In the genomic region with DNA sequence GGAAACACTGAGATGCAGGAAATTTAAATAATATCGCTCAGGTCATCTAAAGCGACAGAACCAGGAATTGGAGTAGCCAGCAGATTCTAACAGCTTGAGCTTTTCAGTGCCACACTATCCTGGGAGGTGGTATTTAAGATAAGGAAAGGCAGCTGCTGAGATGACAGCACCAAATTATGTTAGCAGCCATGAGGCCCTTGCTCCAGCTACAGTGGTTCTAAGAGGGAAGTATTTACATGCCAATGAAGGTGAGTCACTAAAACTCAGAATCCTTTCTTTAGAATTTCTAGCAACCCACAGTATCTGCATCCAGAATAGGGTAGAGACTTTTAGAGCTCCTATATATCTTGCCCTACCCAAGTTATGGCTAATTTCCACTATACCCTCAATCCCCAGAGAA, we compare ENCODE assay signal across 15 cellular contexts.
DNase-seq lines count a peak whose midpoint lies in the region; ATAC-seq and TF ChIP-seq lines count a peak whose summit lies in the region.
"Had no signal": no experiment of that assay in that cellular context is flagged by ENCODE, and none has a peak within 500 bp of the region (broad histone marks: within the 10 kb centered on the region; RNA-seq: fewer than 3 reads in every experiment).

No MANE protein-coding gene starts in this region.

- intact Hi-C loops in heart right ventricle (cut with DNase I): loop anchor here in 5 of 10 donors (5.0 to 10.0 kb wide), 6 partner anchors 60 to 230 kb away; a partner anchor contains a TSS
- intact Hi-C loops in Right ventricle myocardium inferior (cut with DNase I): loop anchor here (5.0 kb wide), 2 partner anchors 63 to 362 kb away; no protein-coding TSS in a partner anchor
- intact Hi-C loops in MCF 10A (cut with micrococcal nuclease): no loop called here

- peaks cover 10% of the 10 kb centered on the region for H3K4me1 Mint-ChIP-seq in MCF 10A (ENCODE audit: insufficient read depth, unreplicated experiment)

- no peaks in the 10 kb centered on the region for H3K36me3 ChIP-seq in heart right ventricle
- H3K36me3 ChIP-seq: suprapubic skin had no signal

- POLR2A ChIA-PET in MCF 10A (lab: Yijun Ruan, JAX): no interaction called here

- no peak overlapping the region for H3K4me3 ChIP-seq in heart right ventricle
- H3K4me3 ChIP-seq in astrocyte of the spinal cord (ENCODE audit: low read depth, low read length): no peak overlapping the region
- H3K4me3 ChIP-seq: suprapubic skin had no signal

- H3K36me3 Mint-ChIP-seq in MCF 10A (ENCODE audit: insufficient read depth, unreplicated experiment): no peaks in the 10 kb centered on the region

- H3K9me3 Mint-ChIP-seq in MCF 10A (ENCODE audit: unreplicated experiment): no peaks in the 10 kb centered on the region

- WGBS in heart right ventricle, 2 donors: 60 to 78% methylated on average over 2 of the region's 2 CpGs

- TF ChIP-seq CTCF in heart right ventricle (IDR thresholded peaks at IDR 0.05) (no peak), astrocyte of the spinal cord (IDR thresholded peaks at IDR 0.05; ENCODE audit: low read depth, low read length) (no peak), MCF 10A (IDR thresholded peaks at IDR 0.05; ENCODE audit: unreplicated experiment) (no peak)

- H3K4me1 ChIP-seq in heart right ventricle: peaks cover 2 to 65% (median 29%) of the 10 kb centered on the region in 9 donors
- H3K4me1 ChIP-seq: suprapubic skin had no signal

- no peaks in the 10 kb centered on the region for H3K9me3 ChIP-seq in heart right ventricle
- H3K9me3 ChIP-seq: suprapubic skin had no signal

- H3K4me3 Mint-ChIP-seq in MCF 10A (ENCODE audit: unreplicated experiment): no peak overlapping the region

- in situ Hi-C loops in astrocyte of the spinal cord (cut with HindIII; ENCODE audit: low sequenced_read_pairs): no loop called here

- no peak overlapping the region for H3K27ac Mint-ChIP-seq in MCF 10A (ENCODE audit: low read depth, unreplicated experiment)

- H3K27me3 ChIP-seq in heart right ventricle: no peaks in the 10 kb centered on the region
- H3K27me3 ChIP-seq: suprapubic skin had no signal

- no peaks in the 10 kb centered on the region for H3K27me3 Mint-ChIP-seq in MCF 10A (ENCODE audit: insufficient read depth, unreplicated experiment)

- peak overlapping the region in 7 of 10 donors; percentile 5 to 84 (median 64) for H3K27ac ChIP-seq in heart right ventricle
- H3K27ac ChIP-seq: suprapubic skin had no signal

- CTCF ChIA-PET in MCF 10A (lab: Yijun Ruan, JAX): no interaction called here

- DNase-seq in heart right ventricle: no peak
- DNase-seq in Right ventricle myocardium inferior (ENCODE audit: missing footprints): no peak
- peak; percentile 68 for DNase-seq in astrocyte of the spinal cord (ENCODE audit: low read depth, low spot score)
- peak; percentile 64 for DNase-seq in iPS-NIHi7 (ENCODE audit: extremely low spot score)
- DNase-seq in MCF 10A (ENCODE audit: unreplicated experiment): no peak
- no peak for DNase-seq in COR-L47 (lab: John Stamatoyannopoulos, UW)
- DNase-seq: activated T-cell treated with anti-CD3 and anti-CD28 coated beads, Interleukin-2, amount 50 U/mL, for 1 hour; AML-193; cerebellar nuclear complex; NCI-H1105; nucleus accumbens; stimulated activated CD4-positive, alpha-beta T cell treated with anti-CD3 and anti-CD28 coated beads, Interleukin-4, amount 100 ng/mL, for 4 hours had no signal

- BruUV-seq in MCF 10A (replicated peaks; lab: Mats Ljungman, UMichigan): no TSS peak

- ATAC-seq in heart right ventricle (peak in 2 of 8 donors; percentile 27 to 57), Right ventricle myocardium inferior (no peak), HG03354 (IDR thresholded peaks at IDR 0.05; ENCODE audit: poor library complexity, severe bottlenecking, unreplicated experiment) (no peak), GM21423 (IDR thresholded peaks at IDR 0.05; ENCODE audit: unreplicated experiment) (no peak)

Comparison
In these comparisons a context has a peak if more than half of its experiments do, and no peak if none do; other contexts are left out.
1. DNase-seq: peak in astrocyte of the spinal cord (single experiment) and iPS-NIHi7 (single experiment); none in heart right ventricle (0 of 2), Right ventricle myocardium inferior (single experiment), MCF 10A (single experiment) and COR-L47 (single experiment).